ENCODE assay signal across 1 cellular context in genomic region chr5:117072439-117072838, GRCh38.
TF ChIP-seq lines count a peak whose summit lies in the region.

No MANE protein-coding gene starts in this region.

TF ChIP-seq in H1, 55 proteins besides CTCF, POLR2A, EP300 and RAD21:
- no peak for TF ChIP-seq TCF12 (IDR thresholded peaks at IDR 0.05; ENCODE audit: low read depth, low read length)
- TF ChIP-seq CHD1 (IDR thresholded peaks at IDR 0.05; ENCODE audit: low read depth, low read length) = no peak
